8 cellular contexts compared by ENCODE assay signal in genomic region chr3:50089603-50089945, GRCh38. TPM values are rescaled to one million over a fixed set of nuclear protein-coding genes. Genes with fewer than 3 reads are reported as not detected.
DNase-seq lines count a peak whose midpoint lies in the region; ATAC-seq, FAIRE-seq and TF ChIP-seq lines count a peak whose summit lies in the region.

No MANE protein-coding gene starts in this region.

- TF ChIP-seq CTCF in nephron (IDR thresholded peaks at IDR 0.05; ENCODE audit: unreplicated experiment in 3 of 3) = no peak

- no peak for FAIRE-seq in GM12892 (lab: Jason Lieb, UNC)

- POLR2A ChIA-PET in activated CD4-positive, alpha-beta T cell treated with anti-CD3 and anti-CD28 coated beads for 36 hours (lab: Charles Lee) = interaction anchor here (0.7 to 0.8 kb wide), 3 partner anchors 8 to 252 kb away, joined by 3 read pairs; no protein-coding TSS in a partner anchor

- intact Hi-C loops in activated CD4-positive, alpha-beta T cell treated with anti-CD3 and anti-CD28 coated beads for 36 hours (cut with DNase I, micrococcal nuclease) = loop anchor here (2.0 to 5.0 kb wide), 2 partner anchors 65 to 147 kb away; partner anchors contain the start of genes RBM6 (in 1 of the 2) and SEMA3F (in 1 of the 2)

- ATAC-seq in activated CD4-positive, alpha-beta T cell treated with anti-CD3 and anti-CD28 coated beads for 36 hours = no peak
- ATAC-seq in GM18870 (IDR thresholded peaks at IDR 0.05; ENCODE audit: unreplicated experiment) (no peak), GM21619 (IDR thresholded peaks at IDR 0.05; ENCODE audit: unreplicated experiment) (no peak)

- DNase-seq in activated CD4-positive, alpha-beta T cell treated with anti-CD3 and anti-CD28 coated beads for 36 hours = no peak
- no peak for DNase-seq in activated CD4-positive, alpha-beta T cell treated with anti-CD3 and anti-CD28 coated beads for 48 hours
- DNase-seq in RKO (ENCODE audit: low spot score) (peak; percentile 63), epithelial cell of prostate (ENCODE audit: low read depth, low spot score) (no peak), GM12892 (ENCODE audit: insufficient read length) (no peak)

- peaks cover 28% of the 10 kb centered on the region for H3K4me1 Mint-ChIP-seq in activated CD4-positive, alpha-beta T cell treated with anti-CD3 and anti-CD28 coated beads for 36 hours
- H3K4me1 Mint-ChIP-seq in nephron = peaks cover 16% of the 10 kb centered on the region

- H3K27ac ChIP-seq in epithelial cell of prostate = peak overlapping the region; percentile 69

- peak overlapping the region; percentile 97 for H3K27ac Mint-ChIP-seq in activated CD4-positive, alpha-beta T cell treated with anti-CD3 and anti-CD28 coated beads for 36 hours
- peak overlapping the region; percentile 93 to 99 (median 97) for H3K27ac Mint-ChIP-seq in nephron

- no peaks in the 10 kb centered on the region for H3K9me3 Mint-ChIP-seq in activated CD4-positive, alpha-beta T cell treated with anti-CD3 and anti-CD28 coated beads for 36 hours (ENCODE audit: low read depth)
- H3K9me3 Mint-ChIP-seq in nephron = peaks cover 7% of the 10 kb centered on the region

- TF ChIP-seq POLR2A in GM12892 (IDR thresholded peaks at IDR 0.05; ENCODE audit: low read depth, low read length) = no peak

- H3K4me3 Mint-ChIP-seq in activated CD4-positive, alpha-beta T cell treated with anti-CD3 and anti-CD28 coated beads for 36 hours = peak overlapping the region; percentile 99
- H3K4me3 Mint-ChIP-seq in nephron = peak overlapping the region; percentile 98 to 99 (median 99)

- H3K27me3 Mint-ChIP-seq in activated CD4-positive, alpha-beta T cell treated with anti-CD3 and anti-CD28 coated beads for 36 hours = no peaks in the 10 kb centered on the region
- H3K27me3 Mint-ChIP-seq in nephron (ENCODE audit: low read depth) = no peaks in the 10 kb centered on the region

- CTCF ChIA-PET in activated CD4-positive, alpha-beta T cell treated with anti-CD3 and anti-CD28 coated beads for 36 hours (lab: Charles Lee) = interaction anchor here (0.8 to 2.7 kb wide), 5 partner anchors 11 to 31 kb away, joined by 3 to 11 read pairs (median 4); no protein-coding TSS in a partner anchor

- H3K36me3 Mint-ChIP-seq in activated CD4-positive, alpha-beta T cell treated with anti-CD3 and anti-CD28 coated beads for 36 hours (ENCODE audit: low read depth) = peaks cover 35% of the 10 kb centered on the region
- H3K36me3 Mint-ChIP-seq in nephron (ENCODE audit: low read depth) = peaks cover 38% of the 10 kb centered on the region

RNA-seq across cellular contexts. Expression of gene RBM5, which starts 0.9 kb away (rescaled TPM):
- 100 to 1,000 TPM; 118 to 131 TPM for total RNA-seq in activated CD4-positive, alpha-beta T cell treated with anti-CD3 and anti-CD28 coated beads for 36 hours
- 81.3 TPM for polyA plus RNA-seq in GM12892 (2012; ENCODE audit: missing spikeins)
